ENCODE assay signal across 8 cellular contexts in genomic region chr6:29976253-29976587, GRCh38. TPM values are rescaled to one million over a fixed set of nuclear protein-coding genes. Genes with fewer than 3 reads are reported as not detected.
A peak's percentile ranks its signal among the peaks of the same experiment; 100 is the strongest.
DNase-seq lines count a peak whose midpoint lies in the region; ATAC-seq and TF ChIP-seq lines count a peak whose summit lies in the region.

No MANE protein-coding gene starts in this region.

- H3K9me3 Mint-ChIP-seq in activated CD8-positive, alpha-beta T cell treated with anti-CD3 and anti-CD28 coated beads for 36 hours: no peaks in the 10 kb centered on the region

- no peak overlapping the region for H3K27ac Mint-ChIP-seq in activated CD8-positive, alpha-beta T cell treated with anti-CD3 and anti-CD28 coated beads for 36 hours

- H3K4me1 ChIP-seq in HAP-1 (peaks cover 3% of the 10 kb centered on the region; the same call in 1 of the 2 replicates), hepatocyte (ENCODE audit: insufficient read depth) (peaks cover 13% of the 10 kb centered on the region), skeletal muscle tissue (ENCODE audit: control insufficient read depth in 3 of 3, insufficient read depth in 3 of 3, low read length in 3 of 3) (peaks cover 18 to 27% (median 26%) of the 10 kb centered on the region in 3 donors)

- H3K9me2 ChIP-seq in hepatocyte (replicated peaks; ENCODE audit: insufficient read depth): no peaks in the 10 kb centered on the region

- H3K9me3 ChIP-seq in HAP-1 (no peaks in the 10 kb centered on the region), hepatocyte (ENCODE audit: low read depth) (no peaks in the 10 kb centered on the region), skeletal muscle tissue (ENCODE audit: control insufficient read depth in 3 of 3, low read length in 3 of 3) (no peaks in the 10 kb centered on the region)

- H3K4me1 Mint-ChIP-seq in activated CD8-positive, alpha-beta T cell treated with anti-CD3 and anti-CD28 coated beads for 36 hours (ENCODE audit: low read depth): peaks cover 23% of the 10 kb centered on the region

- H4K20me1 ChIP-seq in hepatocyte (ENCODE audit: insufficient read depth, poor library complexity, severe bottlenecking): no peaks in the 10 kb centered on the region

- H3K27me3 ChIP-seq in HAP-1 (ENCODE audit: low read depth) (no peaks in the 10 kb centered on the region), hepatocyte (peaks cover 38% of the 10 kb centered on the region), skeletal muscle tissue (ENCODE audit: control insufficient read depth in 3 of 3, insufficient read depth in 3 of 3, low read length in 3 of 3) (peaks cover 0 to under 1% (median 0%) of the 10 kb centered on the region in 3 donors)

- ATAC-seq in activated CD8-positive, alpha-beta T cell treated with anti-CD3 and anti-CD28 coated beads for 36 hours: no peak
- ATAC-seq in GM19328 (IDR thresholded peaks at IDR 0.05; ENCODE audit: unreplicated experiment) (no peak), omental fat pad (ENCODE audit: low FRiP score) (no peak)

- in situ Hi-C loops in HAP-1 (cut with MboI; ENCODE audit: low sequenced_read_pairs): no loop called here

- DNase-seq in HAP-1 (ENCODE audit: low spot score in 2 of 2) (no peak), hepatocyte (ENCODE audit: low spot score) (no peak), kidney tubule cell (ENCODE audit: low spot score) (no peak), omental fat pad (ENCODE audit: low spot score) (no peak), NCI-H128 (lab: John Stamatoyannopoulos, UW; ENCODE audit: unreplicated experiment) (no peak)
- DNase-seq in activated CD8-positive, alpha-beta T cell treated with anti-CD3 and anti-CD28 coated beads for 36 hours: no peak

- no peaks in the 10 kb centered on the region for H3K79me2 ChIP-seq in hepatocyte

- H3K9ac ChIP-seq in skeletal muscle tissue (ENCODE audit: low read depth in 1 of 3, low read length in 3 of 3): peak overlapping the region; percentile 89 to 94 (median 91)

- CTCF ChIA-PET in activated CD8-positive, alpha-beta T cell treated with anti-CD3 and anti-CD28 coated beads for 36 hours (lab: Charles Lee): interaction anchor here (1.0 to 2.0 kb wide), 3 partner anchors 9 to 128 kb away, joined by 3 to 5 read pairs (median 3); no protein-coding TSS in a partner anchor

- H3K4me2 ChIP-seq in hepatocyte: peak overlapping the region; percentile 78

- intact Hi-C loops in activated CD8-positive, alpha-beta T cell treated with anti-CD3 and anti-CD28 coated beads for 36 hours (cut with micrococcal nuclease): no loop called here

- H3K27me3 Mint-ChIP-seq in activated CD8-positive, alpha-beta T cell treated with anti-CD3 and anti-CD28 coated beads for 36 hours: peaks cover 36% of the 10 kb centered on the region

- H2AFZ ChIP-seq in hepatocyte: peak overlapping the region; percentile 19

- POLR2A ChIA-PET in activated CD8-positive, alpha-beta T cell treated with anti-CD3 and anti-CD28 coated beads for 36 hours (lab: Charles Lee): interaction anchor here (1.6 kb wide), 1 partner anchor 11 kb away, joined by 10 read pairs; no protein-coding TSS in a partner anchor

- peak overlapping the region; percentile 71 for H3K4me3 Mint-ChIP-seq in activated CD8-positive, alpha-beta T cell treated with anti-CD3 and anti-CD28 coated beads for 36 hours

- H3K4me3 ChIP-seq in HAP-1: peak overlapping the region; percentile 27
- H3K4me3 ChIP-seq in hepatocyte: peak overlapping the region; percentile 22
- peak overlapping the region; percentile 74 to 85 (median 77) for H3K4me3 ChIP-seq in skeletal muscle tissue (ENCODE audit: low read length in 3 of 3)

- peak overlapping the region; percentile 59 for H3K27ac ChIP-seq in hepatocyte
- peak overlapping the region; percentile 99 for H3K27ac ChIP-seq in skeletal muscle tissue (ENCODE audit: low read depth, low read length)

- 11% methylated on average over 7 of the region's 8 CpGs for WGBS in hepatocyte (ENCODE audit: low lambda C conversion rate, missing lambda C conversion rate)

- TF ChIP-seq CTCF in activated CD8-positive, alpha-beta T cell treated with anti-CD3 and anti-CD28 coated beads for 36 hours (IDR thresholded peaks at IDR 0.05): no peak
- TF ChIP-seq CTCF in hepatocyte (IDR thresholded peaks at IDR 0.05; ENCODE audit: poor library complexity): no peak
- no peak for TF ChIP-seq CTCF in omental fat pad (IDR thresholded peaks at IDR 0.05)

- no peaks in the 10 kb centered on the region for H3K36me3 ChIP-seq in HAP-1 (replicated peaks)
- H3K36me3 ChIP-seq in hepatocyte (replicated peaks; ENCODE audit: insufficient read depth, low read depth): no peaks in the 10 kb centered on the region
- H3K36me3 ChIP-seq in skeletal muscle tissue (ENCODE audit: control insufficient read depth in 3 of 3, insufficient read depth in 3 of 3, low read length in 3 of 3): no peaks in the 10 kb centered on the region

- no peaks in the 10 kb centered on the region for H3K36me3 Mint-ChIP-seq in activated CD8-positive, alpha-beta T cell treated with anti-CD3 and anti-CD28 coated beads for 36 hours (ENCODE audit: low read depth)

RNA-seq across cellular contexts. Expression of gene HLA-A, which starts 33.9 kb away (rescaled TPM):
- 1,000 to 10,000 TPM; 1,275 to 1,335 TPM for total RNA-seq in activated CD8-positive, alpha-beta T cell treated with anti-CD3 and anti-CD28 coated beads for 36 hours
- total RNA-seq in hepatocyte (293 and 339 TPM in 2 replicates), skeletal muscle tissue (113 TPM), omental fat pad (100 to 1,000 TPM; 354 to 771 (median 610) TPM)
- 349 and 350 TPM in 2 replicates for polyA plus RNA-seq in hepatocyte

Comparison
In these comparisons a context has a peak if more than half of its experiments do, and no peak if none do; other contexts are left out.
1. H3K4me3 ChIP-seq: peak in every context shown above with its lines; median percentile 77 in skeletal muscle tissue; 27 in HAP-1; 22 in hepatocyte.